8 cellular contexts compared by ENCODE assay signal in the genomic region with DNA sequence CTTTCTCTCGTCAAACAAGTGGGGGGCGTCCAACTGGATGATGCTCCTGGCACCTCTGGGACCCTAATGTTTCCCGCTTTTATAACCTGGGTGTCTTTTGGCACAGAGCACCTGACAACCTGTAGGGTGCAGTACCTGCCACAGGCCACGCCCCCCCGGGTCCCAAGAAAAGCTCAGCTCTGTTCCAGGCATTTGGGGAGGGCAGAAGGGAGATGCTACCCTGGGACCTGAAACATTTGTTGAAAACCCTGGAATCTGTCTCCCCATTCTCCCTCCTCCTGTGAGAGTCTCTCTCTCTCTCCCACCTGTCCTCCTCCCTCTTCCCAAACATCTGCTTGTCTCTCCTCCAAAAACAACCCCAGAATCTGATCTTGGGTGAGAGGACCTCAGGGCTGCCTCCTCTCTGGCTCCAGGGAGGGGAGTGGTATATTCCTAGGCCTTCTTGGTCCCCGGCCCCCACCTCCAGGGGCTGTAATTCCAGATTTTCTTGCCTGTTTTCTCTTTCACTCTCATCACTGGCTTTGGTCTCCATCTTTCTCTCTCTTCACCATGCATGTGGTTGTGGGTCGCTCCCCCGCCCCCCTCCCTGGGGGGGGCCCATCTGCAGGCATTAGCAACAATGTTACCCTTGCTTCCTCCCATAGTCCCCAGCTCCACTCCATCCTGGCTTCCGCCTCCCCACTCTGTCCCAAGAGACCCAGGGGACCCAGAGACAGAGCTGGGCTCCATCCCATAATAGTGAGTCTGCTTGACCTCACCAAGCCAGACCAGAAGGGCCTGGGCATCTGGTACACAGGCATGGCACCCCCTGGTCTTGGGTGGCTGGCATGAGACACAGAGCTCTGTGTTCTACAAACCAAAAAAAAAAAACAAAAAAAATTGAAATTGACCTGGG. TPM values are rescaled to one million over a fixed set of nuclear protein-coding genes. Genes with fewer than 3 reads are reported as not detected.
DNase-seq lines count a peak whose midpoint lies in the region; ATAC-seq, FAIRE-seq and TF ChIP-seq lines count a peak whose summit lies in the region.

No MANE protein-coding gene starts in this region.

- ATAC-seq in HepG2 (no peak), right lobe of liver (no peak)

- CTCF ChIA-PET in HepG2 (lab: Yijun Ruan, JAX; ENCODE audit: low intra/inter-chr PET ratio, low total read pairs) (no interaction called here), HEK293T (lab: Yijun Ruan, JAX) (interaction anchor here (1.0 to 2.3 kb wide), 5 partner anchors 24 to 32 kb away, joined by 3 to 12 read pairs (median 4); no protein-coding TSS in a partner anchor)

- H3K27ac ChIP-seq in HepG2 (ENCODE audit: extremely low read length, insufficient read depth, low read length) (no peak overlapping the region), right lobe of liver (peak overlapping the region in 1 of 3 donors; percentile 10), astrocyte (ENCODE audit: low read depth, low read length) (no peak overlapping the region), muscle layer of duodenum (ENCODE audit: low read length) (peak overlapping the region; percentile 80), vagina (peak overlapping the region; percentile 97)

- TF ChIP-seq CTCF in HepG2 (CRISPR knock-in tag; IDR thresholded peaks at IDR 0.05) (no peak), right lobe of liver (IDR thresholded peaks at IDR 0.05) (no peak), astrocyte (IDR thresholded peaks at IDR 0.05; ENCODE audit: insufficient read depth, low read depth, low read length) (no peak), vagina (IDR thresholded peaks at IDR 0.05) (no peak)

- no peaks in the 10 kb centered on the region for H3K9me3 ChIP-seq in HepG2 (ENCODE audit: low read length)
- no peaks in the 10 kb centered on the region for H3K9me3 ChIP-seq in right lobe of liver
- no peaks in the 10 kb centered on the region for H3K9me3 ChIP-seq in astrocyte (ENCODE audit: insufficient read depth, low read depth, low read length)
- H3K9me3 ChIP-seq in muscle layer of duodenum (ENCODE audit: control insufficient read depth in 1 of 2, low read length in 2 of 2) = no peaks in the 10 kb centered on the region
- no peaks in the 10 kb centered on the region for H3K9me3 ChIP-seq in vagina

- POLR2A ChIA-PET in HepG2 (lab: Yijun Ruan, JAX) = interaction anchor here (1.0 to 4.7 kb wide), 5 partner anchors 30 to 43 kb away, joined by 3 to 30 read pairs (median 4); no protein-coding TSS in a partner anchor
- POLR2A ChIA-PET in HEK293T (lab: Yijun Ruan, JAX) = no interaction called here

- peak overlapping the region; percentile 94 for H3K4me3 Mint-ChIP-seq in astrocyte (ENCODE audit: unreplicated experiment)

- no peaks in the 10 kb centered on the region for H3K9me3 Mint-ChIP-seq in astrocyte (ENCODE audit: unreplicated experiment)

- BruUV-seq in HepG2 (replicated peaks; lab: Mats Ljungman, UMichigan) = no TSS peak

- H3K27ac Mint-ChIP-seq in astrocyte (ENCODE audit: unreplicated experiment) = peak overlapping the region; percentile 63

- H3K9ac ChIP-seq in HepG2 (ENCODE audit: insufficient read depth, low read depth, low read length) (no peak overlapping the region), astrocyte (ENCODE audit: low read length) (peak overlapping the region; percentile 20)

- in situ Hi-C loops in HepG2 (cut with HindIII; ENCODE audit: extremely low pct_ligation_motif_present, low pct_unique_long_range_greater_than_20kb) = loop anchor here (10.0 kb wide), 1 partner anchor 305 kb away; no protein-coding TSS in a partner anchor
- in situ Hi-C loops in G401 (cut with HindIII; ENCODE audit: low sequenced_read_pairs) = loop anchor here (5.0 to 25.0 kb wide), 2 partner anchors 43 to 188 kb away; no protein-coding TSS in a partner anchor

- DNase-seq in HepG2 (ENCODE audit: low spot score) (no peak), right lobe of liver (no peak), astrocyte (ENCODE audit: low read depth) (no peak), vagina (ENCODE audit: extremely low spot score in 2 of 2) (no peak), G401 (ENCODE audit: low spot score) (no peak), HEK293T (ENCODE audit: extremely low spot score) (no peak)
- DNase-seq in central memory CD4-positive, alpha-beta T cell = no peak

- H3K4me3 ChIP-seq in HepG2 (replicated peaks in 1 of 3; ENCODE audit: insufficient read depth in 1 of 3, low read depth in 2 of 3, low read length in 3 of 3) (no peak overlapping the region), right lobe of liver (no peak overlapping the region), astrocyte (ENCODE audit: insufficient read depth, low read depth, low read length) (no peak overlapping the region), muscle layer of duodenum (ENCODE audit: low read depth in 1 of 2, low read length in 2 of 2) (peak overlapping the region in 1 of 2 donors; percentile 26), vagina (peak overlapping the region in 1 of 2 donors; percentile 29)

- TF ChIP-seq RAD21 in HepG2 (CRISPR knock-in tag; IDR thresholded peaks at IDR 0.05) = no peak

- intact Hi-C loops in HepG2 (cut with micrococcal nuclease; ENCODE audit: unreplicated experiment) (loop anchor here (5.0 kb wide), 1 partner anchor 33 kb away; no protein-coding TSS in a partner anchor), right lobe of liver (cut with DNase I) (loop anchor here (5.0 to 10.0 kb wide), 4 partner anchors 43 to 198 kb away; no protein-coding TSS in a partner anchor), vagina (cut with DNase I) (loop anchor here (5.0 to 10.0 kb wide), 2 partner anchors 183 to 295 kb away; no protein-coding TSS in a partner anchor)

- 79% methylated on average over 9 of the region's 9 CpGs for WGBS in HepG2 (ENCODE audit: low lambda C conversion rate)
- WGBS in right lobe of liver (ENCODE audit: insufficient coverage, low coverage, low lambda C conversion rate, missing lambda C conversion rate) = 66% methylated on average over 4 of the region's 9 CpGs

- peaks cover 0 to 3% of the 10 kb centered on the region in 2 experiments; a peak in 2 of 5 replicates for H3K36me3 ChIP-seq in HepG2 (replicated peaks in 1 of 2; ENCODE audit: control insufficient read depth in 1 of 2, insufficient read depth in 2 of 2, low read length in 2 of 2)
- no peaks in the 10 kb centered on the region for H3K36me3 ChIP-seq in right lobe of liver
- H3K36me3 ChIP-seq in astrocyte (ENCODE audit: insufficient read depth, low read length) = no peaks in the 10 kb centered on the region
- no peaks in the 10 kb centered on the region for H3K36me3 ChIP-seq in muscle layer of duodenum (ENCODE audit: control insufficient read depth in 1 of 2, insufficient read depth in 2 of 2, low read length in 2 of 2)
- no peaks in the 10 kb centered on the region for H3K36me3 ChIP-seq in vagina

- no peak for FAIRE-seq in HepG2 (lab: Jason Lieb, UNC)
- FAIRE-seq in astrocyte (lab: Jason Lieb, UNC) = no peak

- H2AFZ ChIP-seq in HepG2 (ENCODE audit: low read length) = no peak overlapping the region
- H2AFZ ChIP-seq in astrocyte (ENCODE audit: low read depth, low read length) = no peak overlapping the region

- H4K20me1 ChIP-seq in HepG2 (ENCODE audit: insufficient read depth, low read length) (peaks cover 40% of the 10 kb centered on the region; the same call in 1 of the 2 replicates), astrocyte (ENCODE audit: insufficient read depth, low read length) (peaks cover 79% of the 10 kb centered on the region)

- no peaks in the 10 kb centered on the region; a peak in 1 of 5 replicates for H3K27me3 ChIP-seq in HepG2 (ENCODE audit: control insufficient read depth in 1 of 2, insufficient read depth in 2 of 2, low read length in 2 of 2)
- H3K27me3 ChIP-seq in right lobe of liver = no peaks in the 10 kb centered on the region
- H3K27me3 ChIP-seq in astrocyte (ENCODE audit: insufficient read depth, low read length) = no peaks in the 10 kb centered on the region
- no peaks in the 10 kb centered on the region for H3K27me3 ChIP-seq in muscle layer of duodenum (ENCODE audit: low read depth, low read length)
- H3K27me3 ChIP-seq in vagina = no peaks in the 10 kb centered on the region

- no peaks in the 10 kb centered on the region for H3K27me3 Mint-ChIP-seq in astrocyte (ENCODE audit: low read depth, unreplicated experiment)

- TF ChIP-seq EP300 in HepG2 (IDR thresholded peaks at IDR 0.05; ENCODE audit: low read depth in 2 of 2, low read length in 2 of 2) (no peak), HepG2 (CRISPR knock-in tag; IDR thresholded peaks at IDR 0.05; ENCODE audit: borderline replicate concordance) (no peak)

- peaks cover 62% of the 10 kb centered on the region for H3K4me1 ChIP-seq in HepG2 (ENCODE audit: insufficient read depth, low read length)
- peaks cover 0 to 21% (median 10%) of the 10 kb centered on the region in 4 donors for H3K4me1 ChIP-seq in right lobe of liver
- peaks cover 66% of the 10 kb centered on the region for H3K4me1 ChIP-seq in astrocyte (ENCODE audit: insufficient read depth, low read length)
- H3K4me1 ChIP-seq in muscle layer of duodenum (ENCODE audit: control insufficient read depth in 1 of 2, insufficient read depth in 2 of 2, low read length in 2 of 2) = peaks cover 22 to 75% of the 10 kb centered on the region in 2 donors
- peaks cover 82% of the 10 kb centered on the region for H3K4me1 ChIP-seq in vagina

- H3K36me3 Mint-ChIP-seq in astrocyte (ENCODE audit: low read depth, unreplicated experiment) = no peaks in the 10 kb centered on the region

- H3K4me2 ChIP-seq in HepG2 (ENCODE audit: low read depth, low read length) = 0 out of 2 replicates have a peak overlapping the region, but pooled peaks have one; percentile 41
- H3K4me2 ChIP-seq in astrocyte (ENCODE audit: low read length) = peak overlapping the region; percentile 97

- peaks cover 21% of the 10 kb centered on the region for H3K4me1 Mint-ChIP-seq in astrocyte (ENCODE audit: low read depth, unreplicated experiment)

- TF ChIP-seq POLR2A in HepG2 (IDR thresholded peaks at IDR 0.05; ENCODE audit: insufficient read depth in 1 of 2, low read depth in 2 of 2, low read length in 2 of 2) (no peak), right lobe of liver (IDR thresholded peaks at IDR 0.05) (no peak), vagina (IDR thresholded peaks at IDR 0.05) (no peak)

- H3K79me2 ChIP-seq in HepG2 (ENCODE audit: insufficient read depth, low read length) (peaks cover 54% of the 10 kb centered on the region), astrocyte (ENCODE audit: insufficient read depth, low read length) (peaks cover 83% of the 10 kb centered on the region)

RNA-seq across cellular contexts. Expression of gene AHDC1, which starts 4.1 kb away (rescaled TPM):
- total RNA-seq in HepG2 (2016; rRNA removed; fragmentation: Illumina TruSeq; extraction: Trizol) = 2.6 and 2.7 TPM in 2 replicates
- total RNA-seq in HepG2 (2016; cell fraction: cytosol; rRNA removed; fragmentation: Illumina TruSeq; extraction: Trizol; ENCODE audit: low read depth) = 1.9 and 2.6 TPM in 2 replicates
- total RNA-seq in HepG2 (2016; cell fraction: insoluble cytoplasmic fraction; rRNA removed; fragmentation: Illumina TruSeq; extraction: Trizol) = 3.1 and 3.5 TPM in 2 replicates
- 1.6 and 2.4 TPM in 2 replicates for total RNA-seq in HepG2 (2016; cell fraction: membrane; rRNA removed; fragmentation: Illumina TruSeq; extraction: Trizol)
- 3.0 and 6.6 TPM in 2 replicates for total RNA-seq in HepG2 (2016; cell fraction: nucleus; rRNA removed; fragmentation: Illumina TruSeq; extraction: Trizol)
- polyA plus RNA-seq in HepG2 (2011; rRNA removed) = 1.0 and 1.2 TPM in 2 replicates
- polyA plus RNA-seq in HepG2 (2011; cell fraction: cytosol; rRNA removed) = 0.52 and 0.72 TPM in 2 replicates
- 7.0 and 8.3 TPM in 2 replicates for polyA plus RNA-seq in HepG2 (2011; cell fraction: nucleus; rRNA removed)
- 4.7 and 7.3 TPM in 2 replicates for polyA plus RNA-seq in HepG2 (2012)
- polyA plus RNA-seq in HepG2 (2016; cell fraction: cytosol; fragmentation: Illumina TruSeq; extraction: Trizol; ENCODE audit: low read depth) = 0.24 and 0.35 TPM in 2 replicates
- polyA plus RNA-seq in HepG2 (2016; cell fraction: insoluble cytoplasmic fraction; fragmentation: Illumina TruSeq; extraction: Trizol; ENCODE audit: low read depth) = 3.9 and 4.0 TPM in 2 replicates
- polyA plus RNA-seq in HepG2 (2016; cell fraction: membrane; fragmentation: Illumina TruSeq; extraction: Trizol; ENCODE audit: low read depth) = 0.32 and 0.57 TPM in 2 replicates
- 12.2 and 16.8 TPM in 2 replicates for polyA plus RNA-seq in HepG2 (2016; cell fraction: nucleus; fragmentation: Illumina TruSeq; extraction: Trizol; ENCODE audit: insufficient read depth, low read depth)
- 3.1 and 6.5 TPM in 2 replicates for polyA minus RNA-seq in HepG2 (2011; rRNA and poly(A)+ RNA removed; ENCODE audit: low replicate concordance)
- 3.1 and 3.7 TPM in 2 replicates for polyA minus RNA-seq in HepG2 (2011; cell fraction: cytosol; rRNA and poly(A)+ RNA removed)
- 5.1 and 5.3 TPM in 2 replicates for polyA minus RNA-seq in HepG2 (2011; cell fraction: nucleus; rRNA and poly(A)+ RNA removed)
- total RNA-seq in right lobe of liver = 10 to 100 TPM in 3 of 6 experiments, 1 to 10 TPM in 3; 5.5 to 21.3 (median 10.9) TPM
- 74.0 and 75.7 TPM in 2 replicates for total RNA-seq in astrocyte
- total RNA-seq in vagina = 62.4 TPM
- 6.5 and 8.1 TPM in 2 replicates for total RNA-seq in G401 (2014; rRNA removed; shearing (Covaris generic))

RNA-seq across cellular contexts. Expression of gene FGR, which starts 35.1 kb away (rescaled TPM):
- total RNA-seq in HepG2 (2016; rRNA removed; fragmentation: Illumina TruSeq; extraction: Trizol) (not detected in 2 replicates), right lobe of liver (1 to 10 TPM; 2.5 to 10.0 (median 6.3) TPM), astrocyte (0.17 TPM in 1 of 2 replicates, not detected in the other), vagina (18.4 TPM)
- total RNA-seq in HepG2 (2016; cell fraction: cytosol; rRNA removed; fragmentation: Illumina TruSeq; extraction: Trizol; ENCODE audit: low read depth) = not detected in 2 replicates
- not detected in 2 replicates for total RNA-seq in HepG2 (2016; cell fraction: insoluble cytoplasmic fraction; rRNA removed; fragmentation: Illumina TruSeq; extraction: Trizol)
- not detected in 2 replicates for total RNA-seq in HepG2 (2016; cell fraction: membrane; rRNA removed; fragmentation: Illumina TruSeq; extraction: Trizol)
- not detected in 2 replicates for total RNA-seq in HepG2 (2016; cell fraction: nucleus; rRNA removed; fragmentation: Illumina TruSeq; extraction: Trizol)
- polyA plus RNA-seq in HepG2 (2011; rRNA removed) = 0.04 TPM in 1 of 2 replicates, not detected in the other
- polyA plus RNA-seq in HepG2 (2011; cell fraction: cytosol; rRNA removed) = 0.01 and 0.04 TPM in 2 replicates
- polyA plus RNA-seq in HepG2 (2011; cell fraction: nucleus; rRNA removed) = 0.14 and 0.33 TPM in 2 replicates
- polyA plus RNA-seq in HepG2 (2012) = not detected in 2 replicates
- not detected in 2 replicates for polyA plus RNA-seq in HepG2 (2016; cell fraction: cytosol; fragmentation: Illumina TruSeq; extraction: Trizol; ENCODE audit: low read depth)
- not detected in 2 replicates for polyA plus RNA-seq in HepG2 (2016; cell fraction: insoluble cytoplasmic fraction; fragmentation: Illumina TruSeq; extraction: Trizol; ENCODE audit: low read depth)
- not detected in 2 replicates for polyA plus RNA-seq in HepG2 (2016; cell fraction: membrane; fragmentation: Illumina TruSeq; extraction: Trizol; ENCODE audit: low read depth)
- not detected in 2 replicates for polyA plus RNA-seq in HepG2 (2016; cell fraction: nucleus; fragmentation: Illumina TruSeq; extraction: Trizol; ENCODE audit: insufficient read depth, low read depth)
- polyA minus RNA-seq in HepG2 (2011; rRNA and poly(A)+ RNA removed; ENCODE audit: low replicate concordance) = 0.33 TPM in 1 of 2 replicates, not detected in the other
- polyA minus RNA-seq in HepG2 (2011; cell fraction: cytosol; rRNA and poly(A)+ RNA removed) = not detected in 2 replicates
- polyA minus RNA-seq in HepG2 (2011; cell fraction: nucleus; rRNA and poly(A)+ RNA removed) = not detected in 2 replicates
- not detected in 2 replicates for total RNA-seq in G401 (2014; rRNA removed; shearing (Covaris generic))

Comparison
In these comparisons a context has a peak if more than half of its experiments do, and no peak if none do; other contexts are left out.
1. H3K27ac ChIP-seq: peak in muscle layer of duodenum (single experiment) and vagina (single experiment); none in HepG2 (single experiment) and astrocyte (single experiment).